In genomic region chr14:20460458-20461229, GRCh38 we compare ENCODE assay signal across 8 cellular contexts. TPM values are rescaled to one million over a fixed set of nuclear protein-coding genes. Genes with fewer than 3 reads are reported as not detected.
DNase-seq lines count a peak whose midpoint lies in the region; ATAC-seq and TF ChIP-seq lines count a peak whose summit lies in the region.

No MANE protein-coding gene starts in this region.

- no peak for TF ChIP-seq EP300 in sigmoid colon (IDR thresholded peaks at IDR 0.05)

- H3K27me3 ChIP-seq in sigmoid colon, result no peaks in the 10 kb centered on the region

- peak; percentile 11 for ATAC-seq in HG02678 (IDR thresholded peaks at IDR 0.05; ENCODE audit: unreplicated experiment)
- peak; percentile 0 for ATAC-seq in left ventricle myocardium superior
- no peak for ATAC-seq in HG03457 (IDR thresholded peaks at IDR 0.05; ENCODE audit: unreplicated experiment)

- peak overlapping the region; percentile 91 to 99 (median 96) for H3K4me3 ChIP-seq in sigmoid colon

- H3K4me1 ChIP-seq in sigmoid colon, result peaks cover 0 to 34% (median 23%) of the 10 kb centered on the region in 4 donors

- DNase-seq in ELR (ENCODE audit: low read depth) (peak; percentile 6), NCI-H69 (lab: John Stamatoyannopoulos, UW) (peak; percentile 79), activated gamma-delta T cell treated with Interleukin-2 at 50 U/mL for 16 hours (peak; percentile 55), left ventricle myocardium superior (no peak), sigmoid colon (peak; percentile 76), AML-193 (lab: John Stamatoyannopoulos, UW) (no peak)

- peak overlapping the region; percentile 97 to 99 (median 99) for H3K27ac ChIP-seq in sigmoid colon

- WGBS in sigmoid colon, 2 donors, result 2 to 3% methylated on average over 32 of the region's 32 CpGs

- H3K36me3 ChIP-seq in sigmoid colon, result peaks cover 28 to 38% (median 32%) of the 10 kb centered on the region in 4 donors

- intact Hi-C loops in left ventricle myocardium superior (cut with micrococcal nuclease) (no loop called here), sigmoid colon (cut with DNase I) (loop anchor here (2.0 kb wide), 1 partner anchor 224 kb away; the partner anchor contains the start of gene RNASE4)

- H3K9me3 ChIP-seq in sigmoid colon, result no peaks in the 10 kb centered on the region

- no peak for TF ChIP-seq CTCF in sigmoid colon (IDR thresholded peaks at IDR 0.05)

- no peak for TF ChIP-seq POLR2A in sigmoid colon (IDR thresholded peaks at IDR 0.05)

RNA-seq across cellular contexts. Expression of gene PIP4P1, which starts 0.6 kb away (rescaled TPM):
- total RNA-seq in left ventricle myocardium superior (17.7 TPM), sigmoid colon (10 to 100 TPM; 18.9 to 28.0 (median 22.8) TPM)
- 10 to 100 TPM; 30.3 to 40.9 (median 32.4) TPM for polyA plus RNA-seq in sigmoid colon

RNA-seq across cellular contexts. Expression of gene APEX1, which starts 5.6 kb away (rescaled TPM):
- 68.2 TPM for total RNA-seq in left ventricle myocardium superior
- total RNA-seq in sigmoid colon, result 100 to 1,000 TPM; 118 to 181 (median 146) TPM
- 100 to 1,000 TPM in 1 of 3 donors, 10 to 100 TPM in 2; 84.4 to 150 (median 99.7) TPM for polyA plus RNA-seq in sigmoid colon

RNA-seq across cellular contexts. Expression of gene OSGEP, which starts 6.0 kb away (rescaled TPM):
- total RNA-seq in left ventricle myocardium superior (15.3 TPM), sigmoid colon (10 to 100 TPM; 34.1 to 65.6 (median 50.7) TPM)
- 10 to 100 TPM; 21.0 to 49.4 (median 29.8) TPM for polyA plus RNA-seq in sigmoid colon

RNA-seq across cellular contexts. Expression of gene PNP, which starts 8.6 kb away (rescaled TPM):
- total RNA-seq in left ventricle myocardium superior (6.5 TPM), sigmoid colon (10 to 100 TPM in 2 of 4 donors, 1 to 10 TPM in 2; 5.5 to 32.3 (median 10.6) TPM)
- 100 to 1,000 TPM in 2 of 3 donors, 10 to 100 TPM in 1; 60.7 to 121 (median 104) TPM for polyA plus RNA-seq in sigmoid colon

RNA-seq across cellular contexts. Expression of gene KLHL33, which starts 24.7 kb away (rescaled TPM):
- 0.77 TPM for total RNA-seq in left ventricle myocardium superior
- 1 to 10 TPM in 1 of 4 donors, under 1 TPM in 3; 0.33 to 1.4 (median 0.62) TPM for total RNA-seq in sigmoid colon
- under 1 TPM; 0.23 to 0.60 (median 0.23) TPM for polyA plus RNA-seq in sigmoid colon

Comparison
In these comparisons a context has a peak if more than half of its experiments do, and no peak if none do; other contexts are left out.
1. DNase-seq: peak in ELR (single experiment), NCI-H69 (single experiment), activated gamma-delta T cell treated with Interleukin-2 at 50 U/mL for 16 hours (single experiment) and sigmoid colon (single experiment); none in left ventricle myocardium superior (single experiment) and AML-193 (0 of 2).